ENCODE assay signal across 9 cellular contexts in the genomic region with DNA sequence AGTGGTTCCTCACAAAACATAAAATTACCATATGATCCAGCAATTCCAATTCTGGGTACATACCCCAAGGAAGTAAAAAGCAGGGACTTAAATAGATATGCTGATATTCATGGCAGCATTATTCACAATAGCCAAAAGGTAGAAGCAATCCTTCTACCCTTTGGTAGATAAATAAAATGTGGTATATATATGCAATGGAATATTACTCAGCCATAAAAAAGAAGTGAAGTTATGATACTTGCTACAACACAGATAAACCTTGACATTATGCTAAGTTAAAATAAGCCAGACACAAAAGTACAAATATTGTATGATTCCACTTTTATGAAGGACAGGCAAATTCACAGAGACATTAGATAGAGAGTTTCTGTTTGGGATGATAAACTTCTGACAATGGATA.
"Had no signal": no experiment of that assay in that cellular context is flagged by ENCODE, and none has a peak within 500 bp of the region (broad histone marks: within the 10 kb centered on the region; RNA-seq: fewer than 3 reads in every experiment).

No MANE protein-coding gene starts in this region.

- FAIRE-seq: HTR-8/SVneo had no signal

- H3K36me3 ChIP-seq: HAP-1 had no signal

- DNase-seq: GM23248, GOT3, H7, IMR-90, KBM-7 had no signal

- H3K9me3 ChIP-seq: HAP-1 had no signal

- H3K27ac ChIP-seq: GM23248, KMS-11 had no signal

- H2AFZ ChIP-seq: GM23248 had no signal

- ATAC-seq: HCT116 had no signal

- H3K9ac ChIP-seq: GM23248, KMS-11 had no signal

- H3K4me3 ChIP-seq: GM23248, HAP-1 had no signal

- H3K4me2 ChIP-seq: KMS-11 had no signal
